ENCODE assay signal across 8 cellular contexts in genomic region chr4:38804654-38805295, GRCh38. TPM values are rescaled to one million over a fixed set of nuclear protein-coding genes. Genes with fewer than 3 reads are reported as not detected.
A peak's percentile ranks its signal among the peaks of the same experiment; 100 is the strongest.
DNase-seq lines count a peak whose midpoint lies in the region; ATAC-seq, FAIRE-seq and TF ChIP-seq lines count a peak whose summit lies in the region.

TSS of gene TLR1 (minus strand) at chr4:38804791. CDS start at chr4:38798831, 5,960 bp downstream.

- intact Hi-C loops in lower lobe of right lung (cut with DNase I), result no loop called here

- H3K4me1 ChIP-seq in lower lobe of right lung, result peaks cover 15% of the 10 kb centered on the region
- peaks cover 29% of the 10 kb centered on the region for H3K4me1 ChIP-seq in suprapubic skin

- ATAC-seq in HG03095 (IDR thresholded peaks at IDR 0.05; ENCODE audit: unreplicated experiment) (peak; percentile 20), lower lobe of right lung (peak; percentile 78 to 82)

- TF ChIP-seq EP300 in suprapubic skin (IDR thresholded peaks at IDR 0.05), result no peak

- WGBS in suprapubic skin, result 19% methylated on average over 7 of the region's 7 CpGs

- H3K27ac ChIP-seq in cingulate gyrus (ENCODE audit: low read depth, low read length), result peak within 1 kb of the TSS; percentile 81
- peak within 1 kb of the TSS; percentile 80 for H3K27ac ChIP-seq in lower lobe of right lung
- peak within 1 kb of the TSS; percentile 84 for H3K27ac ChIP-seq in suprapubic skin

- no peak for FAIRE-seq in GM12892 (lab: Jason Lieb, UNC)

- DNase-seq in NCI-H748 (lab: John Stamatoyannopoulos, UW; ENCODE audit: unreplicated experiment) (peak; percentile 10), NCI-H748 treated with DMSO at 0.1 percent for 48 hours (lab: John Stamatoyannopoulos, UW) (no peak), RPMI7951 (ENCODE audit: low read depth) (peak; percentile 66), lower lobe of right lung (no peak), suprapubic skin (ENCODE audit: low spot score in 2 of 2) (no peak), GM12892 (ENCODE audit: insufficient read length) (no peak)

- peak within 1 kb of the TSS; percentile 51 for H3K4me3 ChIP-seq in lower lobe of right lung
- peak within 1 kb of the TSS; percentile 42 for H3K4me3 ChIP-seq in suprapubic skin

- H3K27me3 ChIP-seq in lower lobe of right lung (ENCODE audit: low read depth) (no peaks in the 10 kb centered on the region), suprapubic skin (no peaks in the 10 kb centered on the region)

- H3K36me3 ChIP-seq in lower lobe of right lung (peaks cover 10% of the 10 kb centered on the region), suprapubic skin (no peaks in the 10 kb centered on the region)

- no peak for TF ChIP-seq POLR2A in suprapubic skin (IDR thresholded peaks at IDR 0.05)
- no peak for TF ChIP-seq POLR2A in GM12892 (IDR thresholded peaks at IDR 0.05; ENCODE audit: low read depth, low read length)

- TF ChIP-seq CTCF in lower lobe of right lung (IDR thresholded peaks at IDR 0.05) (peak; percentile 55), suprapubic skin (IDR thresholded peaks at IDR 0.05) (peak; percentile 34 to 51)

- H3K9me3 ChIP-seq in lower lobe of right lung, result no peaks in the 10 kb centered on the region
- H3K9me3 ChIP-seq in suprapubic skin, result no peaks in the 10 kb centered on the region

RNA-seq across cellular contexts. Expression of gene TLR1, which starts in this region (rescaled TPM):
- total RNA-seq in RPMI7951 (2014; rRNA removed; shearing (Covaris generic)), result 6.1 and 14.4 TPM in 2 replicates
- 35.3 TPM for total RNA-seq in lower lobe of right lung
- 1 to 10 TPM; 6.7 to 9.8 (median 8.9) TPM for total RNA-seq in suprapubic skin
- polyA plus RNA-seq in GM12892 (2012; ENCODE audit: missing spikeins), result 15.9 TPM

Comparison
In these comparisons a context has a peak if more than half of its experiments do, and no peak if none do; other contexts are left out.
1. DNase-seq: peak in NCI-H748 (single experiment) and RPMI7951 (single experiment); none in NCI-H748 treated with DMSO at 0.1 percent for 48 hours (single experiment), lower lobe of right lung (single experiment), suprapubic skin (0 of 2) and GM12892 (single experiment).
2. Peak in every context shown above with its lines, with median percentiles within 50 percentile points of each other: H3K27ac ChIP-seq.